In genomic region chr20:63100926-63101699, GRCh38 we compare ENCODE assay signal across 11 cellular contexts.
DNase-seq lines count a peak whose midpoint lies in the region; ATAC-seq and TF ChIP-seq lines count a peak whose summit lies in the region.
"Had no signal": no experiment of that assay in that cellular context is flagged by ENCODE, and none has a peak within 500 bp of the region (broad histone marks: within the 10 kb centered on the region; RNA-seq: fewer than 3 reads in every experiment).

No MANE protein-coding gene starts in this region.

- TF ChIP-seq CTCF in CD4-positive, alpha-beta T cell (IDR thresholded peaks at IDR 0.05), result no peak
- TF ChIP-seq CTCF in endodermal cell (conservative IDR thresholded peaks at IDR 0.05) (no peak), parathyroid adenoma (IDR thresholded peaks at IDR 0.05) (no peak)

- no peak overlapping the region for H3K4me3 ChIP-seq in endodermal cell (ENCODE audit: low read length)
- H3K4me3 ChIP-seq in parathyroid adenoma (ENCODE audit: low read depth, low read length), result no peak overlapping the region
- H3K4me3 ChIP-seq: SK-N-MC had no signal

- H3K27me3 ChIP-seq in CD4-positive, alpha-beta T cell (ENCODE audit: control insufficient read depth, insufficient read depth, low read length), result no peaks in the 10 kb centered on the region
- peaks cover 57% of the 10 kb centered on the region for H3K27me3 ChIP-seq in endodermal cell (ENCODE audit: control insufficient read depth, insufficient read depth, low read length, poor library complexity, severe bottlenecking)
- H3K27me3 ChIP-seq in parathyroid adenoma (ENCODE audit: control insufficient read depth, insufficient read depth, low read length), result no peaks in the 10 kb centered on the region

- WGBS in endodermal cell (ENCODE audit: insufficient coverage in 1 of 2, insufficient read length in 1 of 2), 2 experiments, result 42 to 46% methylated on average over 6 to 15 of the region's 15 CpGs

- H3K36me3 ChIP-seq in endodermal cell (ENCODE audit: control insufficient read depth, insufficient read depth, low read length) (no peaks in the 10 kb centered on the region), parathyroid adenoma (ENCODE audit: control insufficient read depth, insufficient read depth, low read length) (no peaks in the 10 kb centered on the region)
- H3K36me3 ChIP-seq: adrenal gland, gastrocnemius medialis had no signal

- CTCF ChIA-PET in CD4-positive, alpha-beta T cell (lab: Charles Lee), result no interaction called here

- POLR2A ChIA-PET in CD4-positive, alpha-beta T cell (lab: Charles Lee), result interaction anchor here (0.9 to 1.3 kb wide), 4 partner anchors 172 to 979 kb away, joined by 3 to 9 read pairs (median 6); partner anchors contain the start of genes ARFGAP1, LSM14B and TCFL5

- peaks cover 3% of the 10 kb centered on the region for H3K4me1 ChIP-seq in endodermal cell (ENCODE audit: control insufficient read depth, insufficient read depth, low read length)
- peaks cover 3% of the 10 kb centered on the region for H3K4me1 ChIP-seq in parathyroid adenoma

- H3K36me3 Mint-ChIP-seq in CD4-positive, alpha-beta T cell (ENCODE audit: low read depth), result peaks cover 9% of the 10 kb centered on the region
- H3K36me3 Mint-ChIP-seq in IgD-negative memory B cell (no peaks in the 10 kb centered on the region), endodermal cell (ENCODE audit: low read depth) (no peaks in the 10 kb centered on the region)

- no peaks in the 10 kb centered on the region for H3K9me3 ChIP-seq in CD4-positive, alpha-beta T cell (ENCODE audit: control insufficient read depth, low read length)
- H3K9me3 ChIP-seq in endodermal cell (ENCODE audit: control insufficient read depth, low read length) (no peaks in the 10 kb centered on the region), parathyroid adenoma (ENCODE audit: control insufficient read depth, low read length) (no peaks in the 10 kb centered on the region)
- H3K9me3 ChIP-seq: adrenal gland, gastrocnemius medialis had no signal

- H3K4me3 Mint-ChIP-seq in CD4-positive, alpha-beta T cell, result peak overlapping the region; percentile 66
- H3K4me3 Mint-ChIP-seq in IgD-negative memory B cell (peak overlapping the region in 1 of 4 donors; percentile 84), endodermal cell (peak overlapping the region; percentile 52)

- no peak overlapping the region for H2AFZ ChIP-seq in parathyroid adenoma

- H3K27ac ChIP-seq in CD4-positive, alpha-beta T cell (ENCODE audit: low read depth, low read length), result peak overlapping the region; percentile 81
- no peak overlapping the region for H3K27ac ChIP-seq in endodermal cell (ENCODE audit: low read depth, low read length)
- H3K27ac ChIP-seq in parathyroid adenoma, result peak overlapping the region; percentile 79
- H3K27ac ChIP-seq: gastrocnemius medialis, SK-N-MC had no signal

- ATAC-seq in CD4-positive, alpha-beta T cell (ENCODE audit: poor library complexity), result no peak
- ATAC-seq in GM18498 (IDR thresholded peaks at IDR 0.05; ENCODE audit: unreplicated experiment), result no peak
- ATAC-seq: gastrocnemius medialis had no signal

- no peak overlapping the region for H3K27ac Mint-ChIP-seq in CD4-positive, alpha-beta T cell
- H3K27ac Mint-ChIP-seq in IgD-negative memory B cell (peak overlapping the region in 2 of 3 donors; percentile 54 to 77), endodermal cell (no peak overlapping the region)

- H3K9me3 Mint-ChIP-seq in CD4-positive, alpha-beta T cell, result peaks cover 3% of the 10 kb centered on the region
- H3K9me3 Mint-ChIP-seq in IgD-negative memory B cell (no peaks in the 10 kb centered on the region), endodermal cell (peaks cover 1% of the 10 kb centered on the region)

- H3K79me2 ChIP-seq in parathyroid adenoma, result no peaks in the 10 kb centered on the region

- peak in 1 of 10 experiments; percentile 30 for DNase-seq in CD4-positive, alpha-beta T cell
- DNase-seq in endodermal cell, result peak; percentile 41
- DNase-seq in Ammon's horn (ENCODE audit: low spot score), result no peak
- DNase-seq in putamen (ENCODE audit: low spot score), result no peak
- no peak for DNase-seq in RPMI8226
- DNase-seq: gastrocnemius medialis had no signal

- no peak overlapping the region for H3K4me2 ChIP-seq in parathyroid adenoma (ENCODE audit: low read length)

- intact Hi-C loops in CD4-positive, alpha-beta T cell (cut with DNase I, micrococcal nuclease), result loop anchor here in 1 of 2 experiments (10.0 kb wide), 1 partner anchor 74 kb away; no protein-coding TSS in a partner anchor

- H3K9ac ChIP-seq in endodermal cell (ENCODE audit: extremely low read depth, low read length, poor library complexity, severe bottlenecking) (no peak overlapping the region), parathyroid adenoma (no peak overlapping the region)

- H3K27me3 Mint-ChIP-seq in CD4-positive, alpha-beta T cell, result peaks cover 7% of the 10 kb centered on the region
- H3K27me3 Mint-ChIP-seq in IgD-negative memory B cell (peaks cover 3% of the 10 kb centered on the region), endodermal cell (ENCODE audit: insufficient read depth) (peaks cover 36% of the 10 kb centered on the region)

- peaks cover 12% of the 10 kb centered on the region for H3K4me1 Mint-ChIP-seq in CD4-positive, alpha-beta T cell (ENCODE audit: low read depth)
- peaks cover 0 to 3% (median 0%) of the 10 kb centered on the region in 3 donors for H3K4me1 Mint-ChIP-seq in IgD-negative memory B cell
- H3K4me1 Mint-ChIP-seq in endodermal cell, result no peaks in the 10 kb centered on the region

Comparison
In these comparisons a context has a peak if more than half of its experiments do, and no peak if none do; other contexts are left out.
1. H3K27ac Mint-ChIP-seq: peak in IgD-negative memory B cell (2 of 3); none in CD4-positive, alpha-beta T cell (single experiment) and endodermal cell (single experiment).